In the genomic region with DNA sequence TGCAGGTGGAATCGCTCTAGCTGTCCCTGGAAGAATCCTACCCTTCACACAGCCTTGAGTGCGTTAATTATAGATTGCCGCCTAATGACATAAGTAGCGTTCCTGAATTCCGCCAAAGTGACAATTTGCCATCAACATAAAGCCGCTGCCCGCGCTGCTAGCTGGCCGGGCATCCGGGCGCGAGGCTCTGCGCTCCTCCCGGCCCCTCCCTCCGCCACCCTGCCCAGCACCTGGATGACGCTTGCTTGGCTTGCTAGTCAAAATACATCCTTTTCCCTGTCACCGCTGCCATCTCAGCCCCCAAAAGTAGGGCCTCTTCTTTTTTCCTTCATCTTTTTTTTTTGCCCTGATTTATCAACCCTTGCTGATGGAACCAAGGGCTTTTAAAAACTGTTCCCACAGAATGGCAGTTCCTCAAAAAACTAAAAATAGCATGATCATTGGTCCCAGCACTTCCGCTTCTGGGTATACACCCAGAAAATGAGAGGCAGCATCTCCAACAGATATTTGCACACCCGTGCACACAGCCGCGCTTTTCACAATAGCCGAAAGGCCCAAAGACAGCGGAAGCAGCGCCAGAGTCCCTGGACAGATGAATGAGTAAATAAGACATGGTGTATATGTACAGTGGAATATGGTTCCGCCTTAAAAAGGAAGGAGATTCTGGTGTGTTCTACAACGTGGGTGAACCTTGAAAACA, we compare ENCODE assay signal across 9 cellular contexts.
A peak's percentile ranks its signal among the peaks of the same experiment; 100 is the strongest.
DNase-seq lines count a peak whose midpoint lies in the region; ATAC-seq and TF ChIP-seq lines count a peak whose summit lies in the region.
"Had no signal": no experiment of that assay in that cellular context is flagged by ENCODE, and none has a peak within 500 bp of the region (broad histone marks: within the 10 kb centered on the region; RNA-seq: fewer than 3 reads in every experiment).

No MANE protein-coding gene starts in this region.

- no peak for TF ChIP-seq CTCF in lower leg skin (IDR thresholded peaks at IDR 0.05)
- TF ChIP-seq CTCF in thoracic aorta (IDR thresholded peaks at IDR 0.05): no peak

- H3K27me3 ChIP-seq in adipocyte (replicated peaks; ENCODE audit: control insufficient read depth, insufficient read depth, low read length) (peaks cover 5% of the 10 kb centered on the region), thoracic aorta (replicated peaks; ENCODE audit: insufficient read depth) (no peaks in the 10 kb centered on the region)

- 81 to 83% methylated on average over 26 of the region's 26 CpGs for WGBS in lower leg skin, 2 donors

- TF ChIP-seq POLR2A in lower leg skin (IDR thresholded peaks at IDR 0.05): no peak

- peak overlapping the region; percentile 52 for H3K9ac ChIP-seq in adipocyte (ENCODE audit: low read length)
- H3K9ac ChIP-seq: parathyroid adenoma had no signal

- H3K4me1 ChIP-seq in adipocyte (ENCODE audit: control insufficient read depth, insufficient read depth, low read length) (peaks cover 13% of the 10 kb centered on the region), thoracic aorta (ENCODE audit: control insufficient read depth in 1 of 2, low read depth in 2 of 2) (peaks cover 15 to 37% of the 10 kb centered on the region in 2 donors)
- H3K4me1 ChIP-seq: parathyroid adenoma had no signal

- H3K4me3 ChIP-seq in adipocyte (ENCODE audit: low read length): no peak overlapping the region
- no peak overlapping the region for H3K4me3 ChIP-seq in lower leg skin (ENCODE audit: low read depth, poor library complexity, severe bottlenecking)
- peak overlapping the region; percentile 67 for H3K4me3 ChIP-seq in thoracic aorta

- no peaks in the 10 kb centered on the region for H3K36me3 ChIP-seq in adipocyte (ENCODE audit: control insufficient read depth, insufficient read depth, low read length, severe bottlenecking)
- no peaks in the 10 kb centered on the region for H3K36me3 ChIP-seq in thoracic aorta

- intact Hi-C loops in lower leg skin (cut with DNase I; ENCODE audit: low total_unique reads): no loop called here

- DNase-seq in MV-4-11 (lab: John Stamatoyannopoulos, UW): peak; percentile 96
- DNase-seq in adipocyte (ENCODE audit: low read depth): no peak
- peak; percentile 42 to 84 for DNase-seq in lower leg skin (ENCODE audit: low spot score in 2 of 2)
- no peak for DNase-seq in thoracic aorta (ENCODE audit: low spot score)
- no peak for DNase-seq in stimulated activated naive CD4-positive, alpha-beta T cell treated with Interleukin-2 at 50 U/mL for 16 hours (lab: John Stamatoyannopoulos, UW)

- peak overlapping the region; percentile 78 to 94 for H3K27ac ChIP-seq in thoracic aorta
- H3K27ac ChIP-seq: parathyroid adenoma had no signal

- ATAC-seq in thoracic aorta (ENCODE audit: insufficient number of reproducible peaks, low FRiP score, low read depth) (no peak), HG03457 (IDR thresholded peaks at IDR 0.05; ENCODE audit: unreplicated experiment) (no peak), HG02938 (IDR thresholded peaks at IDR 0.05; ENCODE audit: unreplicated experiment) (no peak), GM19035 (IDR thresholded peaks at IDR 0.05; ENCODE audit: unreplicated experiment) (no peak)

- no peaks in the 10 kb centered on the region for H3K9me3 ChIP-seq in adipocyte (ENCODE audit: control insufficient read depth, low read length)
- no peaks in the 10 kb centered on the region for H3K9me3 ChIP-seq in thoracic aorta

Comparison
In these comparisons a context has a peak if more than half of its experiments do, and no peak if none do; other contexts are left out.
1. DNase-seq: peak in MV-4-11 (single experiment) and lower leg skin (2 of 2); none in adipocyte (single experiment), thoracic aorta (single experiment) and stimulated activated naive CD4-positive, alpha-beta T cell treated with Interleukin-2 at 50 U/mL for 16 hours (single experiment).